ENCODE assay signal across 17 cellular contexts in genomic region chr18:48405108-48405507, GRCh38. TPM values are rescaled to one million over a fixed set of nuclear protein-coding genes. Genes with fewer than 3 reads are reported as not detected.
DNase-seq lines count a peak whose midpoint lies in the region; ATAC-seq, FAIRE-seq and TF ChIP-seq lines count a peak whose summit lies in the region.
"Had no signal": no experiment of that assay in that cellular context is flagged by ENCODE, and none has a peak within 500 bp of the region (broad histone marks: within the 10 kb centered on the region; RNA-seq: fewer than 3 reads in every experiment).

No MANE protein-coding gene starts in this region.

- H2AFZ ChIP-seq in SK-N-SH (ENCODE audit: low read depth) = no peak overlapping the region
- H2AFZ ChIP-seq: parathyroid adenoma had no signal

- H3K27me3 ChIP-seq in breast epithelium (no peaks in the 10 kb centered on the region), SK-N-SH (ENCODE audit: insufficient read depth) (peaks cover 17% of the 10 kb centered on the region)

- no peaks in the 10 kb centered on the region for H3K9me3 Mint-ChIP-seq in MCF 10A (ENCODE audit: unreplicated experiment)
- H3K9me3 Mint-ChIP-seq: central memory CD8-positive, alpha-beta T cell; T-helper 1 cell treated with Interleukin-12 subunit alpha and Interleukin-12 subunit beta and Interleukin-4 antibody, amounts not matched to agents 30 μg/mL and 1 μg/mL, for 36 hours had no signal

- H3K9me3 ChIP-seq in breast epithelium (no peaks in the 10 kb centered on the region), SK-N-SH (no peaks in the 10 kb centered on the region)

- H3K4me1 ChIP-seq in breast epithelium (peaks cover 0 to 9% of the 10 kb centered on the region in 2 donors), SK-N-SH (ENCODE audit: control insufficient read depth in 1 of 2, insufficient read depth in 2 of 2, low read depth in 1 of 2, low read length in 1 of 2) (peaks cover 0 to 35% of the 10 kb centered on the region in 2 experiments; a peak in 1 of 4 replicates)

- peaks cover 16% of the 10 kb centered on the region for H3K4me1 Mint-ChIP-seq in MCF 10A (ENCODE audit: insufficient read depth, unreplicated experiment)
- H3K4me1 Mint-ChIP-seq: central memory CD8-positive, alpha-beta T cell had no signal

- no peak overlapping the region for H3K9ac ChIP-seq in SK-N-SH
- H3K9ac ChIP-seq: parathyroid adenoma had no signal

- no peaks in the 10 kb centered on the region for H3F3A ChIP-seq in SK-N-SH (replicated peaks; ENCODE audit: insufficient read depth)

- no peak overlapping the region for H3K27ac Mint-ChIP-seq in MCF 10A (ENCODE audit: low read depth, unreplicated experiment)
- H3K27ac Mint-ChIP-seq: T-helper 1 cell treated with Interleukin-12 subunit alpha and Interleukin-12 subunit beta and Interleukin-4 antibody, amounts not matched to agents 30 μg/mL and 1 μg/mL, for 36 hours had no signal

- no peak for TF ChIP-seq CTCF in MCF 10A (IDR thresholded peaks at IDR 0.05; ENCODE audit: unreplicated experiment)
- no peak for TF ChIP-seq CTCF in breast epithelium (IDR thresholded peaks at IDR 0.05)
- no peak for TF ChIP-seq CTCF in SK-N-SH (IDR thresholded peaks at IDR 0.05)
- TF ChIP-seq CTCF in foreskin fibroblast (IDR thresholded peaks at IDR 0.05; ENCODE audit: low read depth, low read length) = no peak

- CTCF ChIA-PET in MCF 10A (lab: Yijun Ruan, JAX) = interaction anchor here (1.4 kb wide), 1 partner anchor 11 kb away, joined by 5 read pairs; no protein-coding TSS in a partner anchor
- CTCF ChIA-PET in SK-N-SH (lab: Yijun Ruan, JAX) = interaction anchor here (2.8 kb wide), 1 partner anchor 41 kb away, joined by 13 read pairs; no protein-coding TSS in a partner anchor

- H3K27ac ChIP-seq in breast epithelium (no peak overlapping the region), SK-N-SH (ENCODE audit: low read depth in 2 of 2, low read length in 1 of 2) (no peak overlapping the region)
- H3K27ac ChIP-seq: parathyroid adenoma had no signal

- 21% methylated on average over 4 of the region's 4 CpGs for WGBS in SK-N-SH (ENCODE audit: low lambda C conversion rate)

- TF ChIP-seq EP300 in SK-N-SH (IDR thresholded peaks at IDR 0.05; ENCODE audit: borderline replicate concordance in 1 of 2, low read depth in 1 of 2, low read length in 1 of 2) = no peak

- H3K4me2 ChIP-seq in SK-N-SH = no peak overlapping the region; the same call in 1 of the 2 replicates

- H3K9me2 ChIP-seq in SK-N-SH = no peaks in the 10 kb centered on the region

- no TSS peak for BruUV-seq in MCF 10A (replicated peaks; lab: Mats Ljungman, UMichigan)

- no peaks in the 10 kb centered on the region for H3K36me3 ChIP-seq in breast epithelium
- no peaks in the 10 kb centered on the region for H3K36me3 ChIP-seq in SK-N-SH (replicated peaks in 1 of 2; ENCODE audit: control insufficient read depth in 1 of 2, insufficient read depth in 2 of 2, low read length in 1 of 2)

- no peak for ATAC-seq in GM18873 (IDR thresholded peaks at IDR 0.05; ENCODE audit: low FRiP score, unreplicated experiment)
- ATAC-seq in HG03139 (IDR thresholded peaks at IDR 0.05; ENCODE audit: unreplicated experiment) = no peak

- no peak for FAIRE-seq in urothelium cell line (lab: Jason Lieb, UNC)
- FAIRE-seq: endothelial cell of umbilical vein had no signal

- H3K79me2 ChIP-seq in SK-N-SH (ENCODE audit: insufficient read depth) = no peaks in the 10 kb centered on the region
- H3K79me2 ChIP-seq: parathyroid adenoma had no signal

- H4K20me1 ChIP-seq in SK-N-SH (ENCODE audit: insufficient read depth) = no peaks in the 10 kb centered on the region

- H3K4me3 ChIP-seq in breast epithelium (no peak overlapping the region), SK-N-SH (ENCODE audit: low read depth in 2 of 2, low read length in 1 of 2) (no peak overlapping the region), foreskin fibroblast (ENCODE audit: low read depth in 1 of 2, low read length in 2 of 2) (no peak overlapping the region)

- TF ChIP-seq POLR2A in breast epithelium (IDR thresholded peaks at IDR 0.05) = no peak

- no peaks in the 10 kb centered on the region for H3K36me3 Mint-ChIP-seq in MCF 10A (ENCODE audit: insufficient read depth, unreplicated experiment)

- intact Hi-C loops in MCF 10A (cut with micrococcal nuclease) = no loop called here
- intact Hi-C loops in breast epithelium (cut with DNase I; ENCODE audit: low total_unique reads) = no loop called here

- POLR2A ChIA-PET in MCF 10A (lab: Yijun Ruan, JAX) = interaction anchor here (0.6 kb wide), 1 partner anchor 928 kb away, joined by 3 read pairs; no protein-coding TSS in a partner anchor
- POLR2A ChIA-PET in SK-N-SH (lab: Yijun Ruan, JAX) = no interaction called here

- H3K4me3 Mint-ChIP-seq in MCF 10A (ENCODE audit: unreplicated experiment) = no peak overlapping the region
- H3K4me3 Mint-ChIP-seq: central memory CD8-positive, alpha-beta T cell; T-helper 1 cell treated with Interleukin-12 subunit alpha and Interleukin-12 subunit beta and Interleukin-4 antibody, amounts not matched to agents 30 μg/mL and 1 μg/mL, for 36 hours had no signal

- TF ChIP-seq RAD21 in SK-N-SH (IDR thresholded peaks at IDR 0.05; ENCODE audit: low read length) = no peak

- DNase-seq in MCF 10A (ENCODE audit: unreplicated experiment) (peak; percentile 49), breast epithelium (ENCODE audit: low spot score in 2 of 2) (no peak), SK-N-SH (peak; percentile 33), foreskin fibroblast (peak; percentile 43 to 75), urothelium cell line (ENCODE audit: low spot score) (peak; percentile 57), NAMALWA (ENCODE audit: low spot score) (no peak)
- DNase-seq: activated effector memory CD4-positive, alpha-beta T cell treated with Interleukin-2 at 50 U/mL for 16 hours; DND-41; GOT3; NCI-H2171; OCI-M1 had no signal

- no peaks in the 10 kb centered on the region for H3K27me3 Mint-ChIP-seq in MCF 10A (ENCODE audit: insufficient read depth, unreplicated experiment)

TF ChIP-seq in SK-N-SH, 30 proteins besides CTCF, POLR2A, EP300 and RAD21:
- no peak for TF ChIP-seq RXRA (IDR thresholded peaks at IDR 0.05; ENCODE audit: borderline replicate concordance, low read depth)
- peak; percentile 51; the same call in 1 of the 2 replicates for TF ChIP-seq FOSL2 (IDR thresholded peaks at IDR 0.05; ENCODE audit: borderline replicate concordance, low read depth)
- TF ChIP-seq JUND (IDR thresholded peaks at IDR 0.05) = 0 out of 2 replicates have a peak, but pooled peaks have one; percentile 18

RNA-seq across cellular contexts. Expression of gene ZBTB7C, which starts 4.1 kb away (rescaled TPM):
- total RNA-seq in MCF 10A (2022) (0.42 and 0.69 TPM in 2 replicates), breast epithelium (10 to 100 TPM in 1 of 3 donors, 1 to 10 TPM in 2; 5.6 to 26.5 (median 6.1) TPM)
- 0.05 and 0.15 TPM in 2 replicates for polyA plus RNA-seq in SK-N-SH (2012; rRNA removed)
- 0.08 and 0.12 TPM in 2 replicates for polyA plus RNA-seq in SK-N-SH (2012; cell fraction: cytosol; rRNA removed)
- polyA plus RNA-seq in SK-N-SH (2012; cell fraction: nucleus; rRNA removed) = 0.04 and 0.05 TPM in 2 replicates
- total RNA-seq: endothelial cell of umbilical vein had no signal
- polyA plus RNA-seq: endothelial cell of umbilical vein had no signal

Comparison
In these comparisons a context has a peak if more than half of its experiments do, and no peak if none do; other contexts are left out.
1. DNase-seq: peak in MCF 10A (single experiment), SK-N-SH (single experiment), foreskin fibroblast (2 of 2) and urothelium cell line (single experiment); none in breast epithelium (0 of 2) and NAMALWA (single experiment).